18 cellular contexts compared by ENCODE assay signal in genomic region chr14:97025722-97026121, GRCh38.
DNase-seq lines count a peak whose midpoint lies in the region; ATAC-seq and TF ChIP-seq lines count a peak whose summit lies in the region.
"Had no signal": no experiment of that assay in that cellular context is flagged by ENCODE, and none has a peak within 500 bp of the region (broad histone marks: within the 10 kb centered on the region; RNA-seq: fewer than 3 reads in every experiment).

No MANE protein-coding gene starts in this region.

- DNase-seq in NT2/D1 (ENCODE audit: low read depth, low spot score), result peak; percentile 15
- no peak for DNase-seq in mucosa of descending colon
- no peak for DNase-seq in cerebellar nuclear complex (lab: John Stamatoyannopoulos, UW)
- no peak for DNase-seq in heart left ventricle
- DNase-seq in right cardiac atrium, result no peak
- DNase-seq: activated CD8-positive, alpha-beta memory T cell treated with anti-CD3 and anti-CD28 coated beads, Interleukin-2, amount 50 U/mL, for 4 hours; Caco-2; effector CD4-positive, alpha-beta T cell; NCI-H2171 treated with DMSO at 0.1 percent for 48 hours; NK-92 treated with Interleukin-12 subunit alpha and Interleukin-12 subunit beta, amount 100 ng/mL, for 24 hours; occipital lobe; stimulated activated naive B cell treated with anti-CD40 and anti-IgM and Interleukin-4, amounts not matched to agents 10 μg/mL and 1 μg/mL and 100 μg/mL, for 72 hours; T-helper 17 cell had no signal

- TF ChIP-seq POLR2A in heart left ventricle (IDR thresholded peaks at IDR 0.05), result no peak

- H3K27me3 ChIP-seq in NT2/D1 (ENCODE audit: insufficient read depth, insufficient read length) (no peaks in the 10 kb centered on the region), heart left ventricle (peaks cover 0 to 22% (median 5%) of the 10 kb centered on the region in 9 donors), right cardiac atrium (ENCODE audit: control insufficient read depth, insufficient read depth) (no peaks in the 10 kb centered on the region)

- 52 to 65% (median 57%) methylated on average over 16 of the region's 16 CpGs for WGBS in heart left ventricle, 4 donors
- WGBS in right cardiac atrium, result 56% methylated on average over 16 of the region's 16 CpGs

- TF ChIP-seq CTCF in mucosa of descending colon (IDR thresholded peaks at IDR 0.05) (no peak), heart left ventricle (IDR thresholded peaks at IDR 0.05) (no peak)

- peaks cover 7% of the 10 kb centered on the region for H3K4me1 ChIP-seq in NT2/D1 (ENCODE audit: insufficient read depth, insufficient read length)
- no peaks in the 10 kb centered on the region for H3K4me1 ChIP-seq in mucosa of descending colon (ENCODE audit: low read depth)
- H3K4me1 ChIP-seq in heart left ventricle, result no peaks in the 10 kb centered on the region
- no peaks in the 10 kb centered on the region for H3K4me1 ChIP-seq in right cardiac atrium (ENCODE audit: control insufficient read depth, insufficient read depth, low read length)
- H3K4me1 ChIP-seq: Caco-2 had no signal

- H3K4me3 ChIP-seq in NT2/D1 (ENCODE audit: insufficient read length, low read depth) (no peak overlapping the region), mucosa of descending colon (no peak overlapping the region), heart left ventricle (no peak overlapping the region), right cardiac atrium (ENCODE audit: low read length) (no peak overlapping the region)

- intact Hi-C loops in mucosa of descending colon (cut with DNase I, micrococcal nuclease), result no loop called here
- intact Hi-C loops in heart left ventricle (cut with DNase I), result no loop called here
- intact Hi-C loops in right cardiac atrium (cut with DNase I), result no loop called here

- ATAC-seq in GM19324 (IDR thresholded peaks at IDR 0.05; ENCODE audit: low FRiP score, unreplicated experiment) (peak; percentile 84), HG02885 (IDR thresholded peaks at IDR 0.05; ENCODE audit: poor library complexity, unreplicated experiment) (peak; percentile 51), mucosa of descending colon (peak; percentile 28), heart left ventricle (no peak), right cardiac atrium (no peak), HG02610 (IDR thresholded peaks at IDR 0.05; ENCODE audit: unreplicated experiment) (no peak)
- ATAC-seq: activated CD4-positive, CD25-positive, alpha-beta regulatory T cell treated with anti-CD3 and anti-CD28 coated beads, Interleukin-2, amount 50 U/mL, for 24 hours; activated naive CD4-positive, alpha-beta T cell treated with anti-CD3 and anti-CD28 coated beads, Interleukin-2, amount 50 U/mL, for 72 hours; T-helper 17 cell had no signal

- H3K9me3 ChIP-seq in NT2/D1 (ENCODE audit: insufficient read depth, low read length) (no peaks in the 10 kb centered on the region), mucosa of descending colon (no peaks in the 10 kb centered on the region), heart left ventricle (no peaks in the 10 kb centered on the region), right cardiac atrium (ENCODE audit: control insufficient read depth, low read length) (no peaks in the 10 kb centered on the region)
- H3K9me3 ChIP-seq: Caco-2 had no signal

- H3K36me3 ChIP-seq in NT2/D1 (ENCODE audit: insufficient read depth, insufficient read length, low read length), result no peaks in the 10 kb centered on the region
- H3K36me3 ChIP-seq in mucosa of descending colon (ENCODE audit: low read depth), result no peaks in the 10 kb centered on the region
- H3K36me3 ChIP-seq in heart left ventricle, result no peaks in the 10 kb centered on the region

- no peak overlapping the region for H3K9ac ChIP-seq in NT2/D1 (ENCODE audit: insufficient read length, low read depth)

- H3K27ac ChIP-seq in heart left ventricle (no peak overlapping the region), right cardiac atrium (ENCODE audit: low read length) (no peak overlapping the region)

Comparison
In these comparisons a context has a peak if more than half of its experiments do, and no peak if none do; other contexts are left out.
1. ATAC-seq: peak in GM19324 (single experiment), HG02885 (single experiment) and mucosa of descending colon (single experiment); none in heart left ventricle (0 of 4), right cardiac atrium (0 of 2) and HG02610 (single experiment).